1 cellular context compared by ENCODE assay signal in the genomic region with DNA sequence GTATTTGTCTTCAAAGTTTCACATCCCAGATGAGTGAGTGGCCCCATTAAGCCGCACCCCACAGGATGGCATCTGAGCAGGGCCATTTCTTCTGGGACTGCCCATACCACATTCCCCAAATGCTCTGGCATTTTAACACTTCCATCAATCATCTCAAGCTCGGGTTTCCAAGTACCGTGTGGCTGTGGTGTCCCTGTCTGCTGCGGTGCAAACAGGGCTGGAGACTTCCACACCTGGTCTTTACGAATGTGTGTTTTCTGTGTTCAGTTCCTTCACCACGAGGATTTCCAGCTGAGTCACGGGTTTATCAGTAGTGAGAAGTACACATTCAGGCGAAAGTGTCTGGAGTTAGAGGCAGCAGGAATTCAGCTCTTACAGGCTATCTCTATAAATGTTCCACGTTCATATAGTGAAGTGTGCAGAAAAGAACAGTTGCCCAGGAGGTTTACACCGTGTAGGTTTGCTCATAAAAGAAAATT.
TF ChIP-seq lines count a peak whose summit lies in the region.

No MANE protein-coding gene starts in this region.

TF ChIP-seq in GM23338, 12 proteins besides CTCF, POLR2A, EP300 and RAD21 (continued from another document):
- TF ChIP-seq ZNF462 (CRISPR knock-in tag; IDR thresholded peaks at IDR 0.05) (no peak), ETS1 (IDR thresholded peaks at IDR 0.05) (no peak), EZH2phosphoT487 (IDR thresholded peaks at IDR 0.05; ENCODE audit: unreplicated experiment) (no peak), JUNB (IDR thresholded peaks at IDR 0.05; ENCODE audit: unreplicated experiment) (no peak), ZNF114 (CRISPR knock-in tag; IDR thresholded peaks at IDR 0.05) (no peak), NANOG (IDR thresholded peaks at IDR 0.05; ENCODE audit: borderline replicate concordance) (no peak), EZH2 (IDR thresholded peaks at IDR 0.05; ENCODE audit: low read depth, unreplicated experiment) (no peak), POLR2AphosphoS5 (IDR thresholded peaks at IDR 0.05; ENCODE audit: low read depth) (no peak), ZNF331 (CRISPR knock-in tag; IDR thresholded peaks at IDR 0.05; ENCODE audit: low read depth) (no peak), REST (IDR thresholded peaks at IDR 0.05; ENCODE audit: unreplicated experiment) (no peak)
TF ChIP-seq in GM23338: peak in this region for 0.
